1 cellular context compared by ENCODE assay signal in the genomic region with DNA sequence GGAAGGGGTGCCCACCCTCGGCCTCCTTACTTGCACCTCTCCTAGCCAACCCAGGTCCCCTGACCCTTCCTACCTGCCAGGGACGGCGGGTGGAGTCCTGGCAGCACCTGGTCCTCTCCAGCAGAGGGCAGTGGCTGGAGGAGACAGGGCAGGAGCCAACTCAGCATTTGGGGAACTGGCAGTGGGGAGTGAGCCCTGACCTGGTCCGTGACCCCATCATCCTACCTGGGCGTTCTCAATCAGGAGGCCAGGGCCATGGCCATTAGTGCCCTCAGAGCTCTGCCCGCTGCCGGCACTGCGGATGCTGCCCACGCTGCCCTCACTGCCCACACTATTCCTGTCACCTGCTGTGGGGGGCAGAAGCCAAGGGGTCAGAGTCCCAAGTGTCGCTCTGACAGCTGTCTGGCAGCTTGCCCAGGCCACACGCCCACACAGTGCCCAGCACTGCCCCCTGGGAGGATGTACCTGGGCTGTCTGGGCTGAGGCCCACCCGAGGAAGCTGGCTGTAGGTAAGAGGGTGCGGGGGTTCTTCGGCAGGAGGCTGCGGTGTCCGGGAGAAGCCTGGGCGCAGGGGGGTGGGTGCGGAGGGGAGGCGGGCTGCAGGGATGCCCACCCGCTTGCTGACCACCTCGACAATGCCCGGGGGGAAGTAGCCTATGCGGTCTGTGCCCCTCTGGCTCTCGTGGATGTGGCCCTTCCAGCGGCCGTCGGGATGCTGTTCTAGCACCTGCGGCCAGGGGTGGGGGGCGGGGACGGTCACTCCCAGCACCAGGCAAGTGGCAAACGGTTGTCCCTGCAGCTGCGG.
TF ChIP-seq lines count a peak whose summit lies in the region.

No MANE protein-coding gene starts in this region.

TF ChIP-seq in HepG2, 621 proteins besides CTCF, POLR2A, EP300 and RAD21 (continued from another document and continues in another):
- TF ChIP-seq CREB3 (CRISPR knock-in tag; IDR thresholded peaks at IDR 0.05) (no peak), ZNF777 (CRISPR knock-in tag; IDR thresholded peaks at IDR 0.05) (no peak), ZNF234 (CRISPR knock-in tag; conservative IDR thresholded peaks at IDR 0.05) (no peak), IKZF4 (CRISPR knock-in tag; IDR thresholded peaks at IDR 0.05; ENCODE audit: borderline replicate concordance, low read depth, not compliant biosample characterization) (no peak), GATA4 (IDR thresholded peaks at IDR 0.05; ENCODE audit: borderline replicate concordance, low read depth) (no peak), ZBTB8A (CRISPR knock-in tag; IDR thresholded peaks at IDR 0.05; ENCODE audit: borderline replicate concordance, low read depth) (no peak), CCAR2 (optimal IDR thresholded peaks at IDR 0.05; ENCODE audit: low read depth, low read length) (no peak), ZNF605 (CRISPR knock-in tag; IDR thresholded peaks at IDR 0.05) (no peak), YY1 (IDR thresholded peaks at IDR 0.05; ENCODE audit: insufficient read depth, insufficient replicate concordance, low read depth, low read length) (no peak), KLF15 (CRISPR knock-in tag; IDR thresholded peaks at IDR 0.05; ENCODE audit: borderline replicate concordance) (no peak), GPN1 (CRISPR knock-in tag; IDR thresholded peaks at IDR 0.05; ENCODE audit: borderline replicate concordance) (no peak), ZNF570 (CRISPR knock-in tag; IDR thresholded peaks at IDR 0.05; ENCODE audit: borderline replicate concordance) (no peak), ZNF883 (CRISPR knock-in tag; IDR thresholded peaks at IDR 0.05; ENCODE audit: not compliant biosample characterization) (no peak), RBM39 (IDR thresholded peaks at IDR 0.05; ENCODE audit: low read depth, low read length, poor library complexity, severe bottlenecking) (peak; percentile 47), MIXL1 (CRISPR knock-in tag; IDR thresholded peaks at IDR 0.05) (no peak), SOX13 (IDR thresholded peaks at IDR 0.05) (no peak), SOX13 (CRISPR knock-in tag; conservative IDR thresholded peaks at IDR 0.05 in 1 of 2, IDR thresholded peaks at IDR 0.05 in 1 of 2) (peak in 1 of 2 experiments; percentile 18; a peak in 1 of 4 replicates), ZNF230 (CRISPR knock-in tag; IDR thresholded peaks at IDR 0.05) (no peak), NCOA5 (CRISPR knock-in tag; IDR thresholded peaks at IDR 0.05) (no peak), ATF7-NPFF (CRISPR knock-in tag; IDR thresholded peaks at IDR 0.05; ENCODE audit: low read depth) (no peak), ZNF782 (CRISPR knock-in tag; IDR thresholded peaks at IDR 0.05; ENCODE audit: borderline replicate concordance) (no peak), ZNF878 (CRISPR knock-in tag; IDR thresholded peaks at IDR 0.05) (no peak), FOXJ3 (CRISPR knock-in tag; IDR thresholded peaks at IDR 0.05; ENCODE audit: borderline replicate concordance) (no peak), LCORL (IDR thresholded peaks at IDR 0.05) (no peak), LCORL (CRISPR knock-in tag; IDR thresholded peaks at IDR 0.05) (peak; percentile 92), ZNF629 (CRISPR knock-in tag; conservative IDR thresholded peaks at IDR 0.05) (no peak), ZNF251 (CRISPR knock-in tag; IDR thresholded peaks at IDR 0.05) (no peak), ZNF850 (CRISPR knock-in tag; conservative IDR thresholded peaks at IDR 0.05) (no peak), SATB2 (CRISPR knock-in tag; IDR thresholded peaks at IDR 0.05) (no peak), MED8 (CRISPR knock-in tag; IDR thresholded peaks at IDR 0.05; ENCODE audit: insufficient replicate concordance) (no peak), ZFP36L2 (CRISPR knock-in tag; IDR thresholded peaks at IDR 0.05) (no peak), E2F2 (CRISPR knock-in tag; IDR thresholded peaks at IDR 0.05; ENCODE audit: borderline replicate concordance) (no peak), ZNF260 (CRISPR knock-in tag; IDR thresholded peaks at IDR 0.05; ENCODE audit: borderline replicate concordance, low read depth) (no peak), ZMAT5 (CRISPR knock-in tag; IDR thresholded peaks at IDR 0.05; ENCODE audit: borderline replicate concordance, low read depth) (no peak), FUBP1 (CRISPR knock-in tag; IDR thresholded peaks at IDR 0.05; ENCODE audit: borderline replicate concordance) (no peak), FOXO1 (CRISPR knock-in tag; IDR thresholded peaks at IDR 0.05) (no peak), SSRP1 (CRISPR knock-in tag; IDR thresholded peaks at IDR 0.05) (0 out of 2 replicates have a peak, but pooled peaks have one; percentile 58), ZNF335 (CRISPR knock-in tag; IDR thresholded peaks at IDR 0.05) (no peak), ZNF33A (CRISPR knock-in tag; IDR thresholded peaks at IDR 0.05; ENCODE audit: borderline replicate concordance) (no peak), ADNP (CRISPR knock-in tag; IDR thresholded peaks at IDR 0.05) (no peak), GABPB1 (CRISPR knock-in tag; IDR thresholded peaks at IDR 0.05) (0 out of 2 replicates have a peak, but pooled peaks have one; percentile 28), PHF8 (CRISPR knock-in tag; IDR thresholded peaks at IDR 0.05) (no peak), SOX6 (IDR thresholded peaks at IDR 0.05) (no peak), SOX6 (CRISPR knock-in tag; IDR thresholded peaks at IDR 0.05) (peak; percentile 31; the same call in 1 of the 2 replicates)
- TF ChIP-seq, protein P1, sequence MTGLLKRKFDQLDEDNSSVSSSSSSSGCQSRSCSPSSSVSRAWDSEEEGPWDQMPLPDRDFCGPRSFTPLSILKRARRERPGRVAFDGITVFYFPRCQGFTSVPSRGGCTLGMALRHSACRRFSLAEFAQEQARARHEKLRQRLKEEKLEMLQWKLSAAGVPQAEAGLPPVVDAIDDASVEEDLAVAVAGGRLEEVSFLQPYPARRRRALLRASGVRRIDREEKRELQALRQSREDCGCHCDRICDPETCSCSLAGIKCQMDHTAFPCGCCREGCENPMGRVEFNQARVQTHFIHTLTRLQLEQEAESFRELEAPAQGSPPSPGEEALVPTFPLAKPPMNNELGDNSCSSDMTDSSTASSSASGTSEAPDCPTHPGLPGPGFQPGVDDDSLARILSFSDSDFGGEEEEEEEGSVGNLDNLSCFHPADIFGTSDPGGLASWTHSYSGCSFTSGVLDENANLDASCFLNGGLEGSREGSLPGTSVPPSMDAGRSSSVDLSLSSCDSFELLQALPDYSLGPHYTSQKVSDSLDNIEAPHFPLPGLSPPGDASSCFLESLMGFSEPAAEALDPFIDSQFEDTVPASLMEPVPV (CRISPR knock-in tag; IDR thresholded peaks at IDR 0.05) = no peak
- TF ChIP-seq, protein P2, sequence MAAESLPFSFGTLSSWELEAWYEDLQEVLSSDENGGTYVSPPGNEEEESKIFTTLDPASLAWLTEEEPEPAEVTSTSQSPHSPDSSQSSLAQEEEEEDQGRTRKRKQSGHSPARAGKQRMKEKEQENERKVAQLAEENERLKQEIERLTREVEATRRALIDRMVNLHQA (CRISPR knock-in tag; IDR thresholded peaks at IDR 0.05) = no peak
- TF ChIP-seq, protein P3, sequence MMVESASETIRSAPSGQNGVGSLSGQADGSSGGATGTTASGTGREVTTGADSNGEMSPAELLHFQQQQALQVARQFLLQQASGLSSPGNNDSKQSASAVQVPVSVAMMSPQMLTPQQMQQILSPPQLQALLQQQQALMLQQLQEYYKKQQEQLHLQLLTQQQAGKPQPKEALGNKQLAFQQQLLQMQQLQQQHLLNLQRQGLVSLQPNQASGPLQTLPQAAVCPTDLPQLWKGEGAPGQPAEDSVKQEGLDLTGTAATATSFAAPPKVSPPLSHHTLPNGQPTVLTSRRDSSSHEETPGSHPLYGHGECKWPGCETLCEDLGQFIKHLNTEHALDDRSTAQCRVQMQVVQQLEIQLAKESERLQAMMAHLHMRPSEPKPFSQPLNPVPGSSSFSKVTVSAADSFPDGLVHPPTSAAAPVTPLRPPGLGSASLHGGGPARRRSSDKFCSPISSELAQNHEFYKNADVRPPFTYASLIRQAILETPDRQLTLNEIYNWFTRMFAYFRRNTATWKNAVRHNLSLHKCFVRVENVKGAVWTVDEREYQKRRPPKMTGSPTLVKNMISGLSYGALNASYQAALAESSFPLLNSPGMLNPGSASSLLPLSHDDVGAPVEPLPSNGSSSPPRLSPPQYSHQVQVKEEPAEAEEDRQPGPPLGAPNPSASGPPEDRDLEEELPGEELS (CRISPR knock-in tag; IDR thresholded peaks at IDR 0.05) = no peak
- TF ChIP-seq, protein P4, sequence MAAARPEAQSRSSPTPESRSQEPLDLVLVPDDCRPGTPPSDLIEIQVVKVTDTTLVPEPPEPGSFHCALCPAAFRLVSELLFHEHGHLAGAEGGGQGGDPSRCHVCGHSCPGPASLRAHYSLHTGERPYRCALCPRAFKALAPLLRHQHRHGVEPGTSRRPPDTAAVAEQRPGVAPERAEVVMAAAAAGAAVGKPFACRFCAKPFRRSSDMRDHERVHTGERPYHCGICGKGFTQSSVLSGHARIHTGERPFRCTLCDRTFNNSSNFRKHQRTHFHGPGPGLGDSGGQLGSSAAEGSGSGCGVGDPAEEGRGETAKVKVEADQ (CRISPR knock-in tag; IDR thresholded peaks at IDR 0.05; ENCODE audit: borderline replicate concordance) = no peak
- TF ChIP-seq, protein P5, sequence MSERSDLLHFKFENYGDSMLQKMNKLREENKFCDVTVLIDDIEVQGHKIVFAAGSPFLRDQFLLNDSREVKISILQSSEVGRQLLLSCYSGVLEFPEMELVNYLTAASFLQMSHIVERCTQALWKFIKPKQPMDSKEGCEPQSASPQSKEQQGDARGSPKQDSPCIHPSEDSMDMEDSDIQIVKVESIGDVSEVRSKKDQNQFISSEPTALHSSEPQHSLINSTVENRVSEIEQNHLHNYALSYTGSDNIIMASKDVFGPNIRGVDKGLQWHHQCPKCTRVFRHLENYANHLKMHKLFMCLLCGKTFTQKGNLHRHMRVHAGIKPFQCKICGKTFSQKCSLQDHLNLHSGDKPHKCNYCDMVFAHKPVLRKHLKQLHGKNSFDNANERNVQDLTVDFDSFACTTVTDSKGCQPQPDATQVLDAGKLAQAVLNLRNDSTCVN (CRISPR knock-in tag; IDR thresholded peaks at IDR 0.05; ENCODE audit: borderline replicate concordance) = no peak
- TF ChIP-seq, protein P6, sequence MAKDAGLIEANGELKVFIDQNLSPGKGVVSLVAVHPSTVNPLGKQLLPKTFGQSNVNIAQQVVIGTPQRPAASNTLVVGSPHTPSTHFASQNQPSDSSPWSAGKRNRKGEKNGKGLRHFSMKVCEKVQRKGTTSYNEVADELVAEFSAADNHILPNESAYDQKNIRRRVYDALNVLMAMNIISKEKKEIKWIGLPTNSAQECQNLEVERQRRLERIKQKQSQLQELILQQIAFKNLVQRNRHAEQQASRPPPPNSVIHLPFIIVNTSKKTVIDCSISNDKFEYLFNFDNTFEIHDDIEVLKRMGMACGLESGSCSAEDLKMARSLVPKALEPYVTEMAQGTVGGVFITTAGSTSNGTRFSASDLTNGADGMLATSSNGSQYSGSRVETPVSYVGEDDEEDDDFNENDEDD (CRISPR knock-in tag; IDR thresholded peaks at IDR 0.05; ENCODE audit: borderline replicate concordance) = no peak
- TF ChIP-seq, protein P7, sequence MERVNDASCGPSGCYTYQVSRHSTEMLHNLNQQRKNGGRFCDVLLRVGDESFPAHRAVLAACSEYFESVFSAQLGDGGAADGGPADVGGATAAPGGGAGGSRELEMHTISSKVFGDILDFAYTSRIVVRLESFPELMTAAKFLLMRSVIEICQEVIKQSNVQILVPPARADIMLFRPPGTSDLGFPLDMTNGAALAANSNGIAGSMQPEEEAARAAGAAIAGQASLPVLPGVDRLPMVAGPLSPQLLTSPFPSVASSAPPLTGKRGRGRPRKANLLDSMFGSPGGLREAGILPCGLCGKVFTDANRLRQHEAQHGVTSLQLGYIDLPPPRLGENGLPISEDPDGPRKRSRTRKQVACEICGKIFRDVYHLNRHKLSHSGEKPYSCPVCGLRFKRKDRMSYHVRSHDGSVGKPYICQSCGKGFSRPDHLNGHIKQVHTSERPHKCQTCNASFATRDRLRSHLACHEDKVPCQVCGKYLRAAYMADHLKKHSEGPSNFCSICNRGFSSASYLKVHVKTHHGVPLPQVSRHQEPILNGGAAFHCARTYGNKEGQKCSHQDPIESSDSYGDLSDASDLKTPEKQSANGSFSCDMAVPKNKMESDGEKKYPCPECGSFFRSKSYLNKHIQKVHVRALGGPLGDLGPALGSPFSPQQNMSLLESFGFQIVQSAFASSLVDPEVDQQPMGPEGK (CRISPR knock-in tag; IDR thresholded peaks at IDR 0.05) = no peak; the same call in none of the 2 replicates
